Comparison of ENCODE assay signal across 2 cellular contexts in genomic region chr11:20045098-20045688, GRCh38.
TF ChIP-seq lines count a peak whose summit lies in the region.

No MANE protein-coding gene starts in this region.

TF ChIP-seq in liver, 16 proteins besides CTCF, POLR2A, EP300 and RAD21 (continued from another document):
- TF ChIP-seq MAX (IDR thresholded peaks at IDR 0.05) (no peak), RXRA (IDR thresholded peaks at IDR 0.05) (peak; percentile 54 to 63), ZBTB33 (IDR thresholded peaks at IDR 0.05) (no peak), HNF4G (IDR thresholded peaks at IDR 0.05) (no peak), EGR1 (IDR thresholded peaks at IDR 0.05; ENCODE audit: low read depth in 2 of 2) (no peak), FOXA2 (IDR thresholded peaks at IDR 0.05) (no peak), ATF3 (IDR thresholded peaks at IDR 0.05) (no peak)

TF ChIP-seq in HepG2, 621 proteins besides CTCF, POLR2A, EP300 and RAD21 (continued from another document):
- no peak for TF ChIP-seq STAT6 (CRISPR knock-in tag; IDR thresholded peaks at IDR 0.05; ENCODE audit: borderline replicate concordance)
TF ChIP-seq in HepG2: peak in this region for 0.
